26 cellular contexts compared by ENCODE assay signal in genomic region chr11:29629281-29629680, GRCh38.
DNase-seq lines count a peak whose midpoint lies in the region; ATAC-seq and TF ChIP-seq lines count a peak whose summit lies in the region.
"Had no signal": no experiment of that assay in that cellular context is flagged by ENCODE, and none has a peak within 500 bp of the region (broad histone marks: within the 10 kb centered on the region; RNA-seq: fewer than 3 reads in every experiment).

No MANE protein-coding gene starts in this region.

- H2AFZ ChIP-seq in neural cell (ENCODE audit: low read depth, low read length), result no peak overlapping the region

- H3K79me2 ChIP-seq in neural cell (replicated peaks; ENCODE audit: insufficient read depth, low read length), result no peaks in the 10 kb centered on the region

- H3K27me3 Mint-ChIP-seq in activated T-helper 17 cell treated with anti-CD3 and anti-CD28 coated beads, Interleukin-2, amount 50 U/mL, for 72 hours, result no peaks in the 10 kb centered on the region
- H3K27me3 Mint-ChIP-seq: activated naive CD4-positive, alpha-beta T cell treated with anti-CD3 and anti-CD28 coated beads, Interleukin-2, amount 10 ng/mL, durations not matched to agents 7 days and 5 days; CD4-positive, alpha-beta T cell; naive B cell had no signal

- H3K4me3 ChIP-seq in neural cell (ENCODE audit: low read length) (peak overlapping the region; percentile 2), tibial artery (no peak overlapping the region)
- H3K4me3 ChIP-seq: ascending aorta, coronary artery, lung, ovary, suprapubic skin had no signal

- no peaks in the 10 kb centered on the region for H3F3A ChIP-seq in neural cell (ENCODE audit: insufficient read depth, low read length, poor library complexity, severe bottlenecking)

- H3K9me3 Mint-ChIP-seq in activated T-helper 17 cell treated with anti-CD3 and anti-CD28 coated beads, Interleukin-2, amount 50 U/mL, for 72 hours, result peaks cover 11% of the 10 kb centered on the region
- H3K9me3 Mint-ChIP-seq: H9 had no signal

- H4K20me1 ChIP-seq in neural cell (ENCODE audit: insufficient read depth), result no peaks in the 10 kb centered on the region

- no peaks in the 10 kb centered on the region for H3K36me3 Mint-ChIP-seq in activated T-helper 17 cell treated with anti-CD3 and anti-CD28 coated beads, Interleukin-2, amount 50 U/mL, for 72 hours (ENCODE audit: low read depth)
- H3K36me3 Mint-ChIP-seq: activated naive CD4-positive, alpha-beta T cell treated with anti-CD3 and anti-CD28 coated beads, Interleukin-2, amount 10 ng/mL, durations not matched to agents 7 days and 5 days; naive B cell had no signal

- no peaks in the 10 kb centered on the region for H3K4me1 ChIP-seq in tibial artery
- H3K4me1 ChIP-seq: ascending aorta, suprapubic skin had no signal

- TF ChIP-seq RAD21 in neural cell (conservative IDR thresholded peaks at IDR 0.05), result no peak

- TF ChIP-seq CTCF in RWPE1 (conservative IDR thresholded peaks at IDR 0.05; ENCODE audit: low read depth), result no peak
- no peak for TF ChIP-seq CTCF in neural cell (IDR thresholded peaks at IDR 0.05; ENCODE audit: poor library complexity, severe bottlenecking)
- TF ChIP-seq CTCF in tibial artery (IDR thresholded peaks at IDR 0.05), result no peak

- no peak overlapping the region for H3K27ac Mint-ChIP-seq in activated T-helper 17 cell treated with anti-CD3 and anti-CD28 coated beads, Interleukin-2, amount 50 U/mL, for 72 hours
- H3K27ac Mint-ChIP-seq: activated naive CD4-positive, alpha-beta T cell treated with anti-CD3 and anti-CD28 coated beads, Interleukin-2, amount 10 ng/mL, durations not matched to agents 7 days and 5 days; CD4-positive, alpha-beta T cell; H9; naive B cell; T-helper 2 cell treated with Interferon-gamma antibody and Interleukin-4, amounts not matched to agents 5 μg/mL and 100 μg/mL, for 36 hours had no signal

- H3K27ac ChIP-seq in RWPE1 (no peak overlapping the region), epithelial cell of prostate (no peak overlapping the region), neural cell (ENCODE audit: low read length) (peak overlapping the region; percentile 68), tibial artery (no peak overlapping the region)
- H3K27ac ChIP-seq: ascending aorta, coronary artery, ovary, suprapubic skin had no signal

- no peak overlapping the region for H3K9ac ChIP-seq in neural cell (ENCODE audit: low read length)
- H3K9ac ChIP-seq: SK-N-SH had no signal

- TF ChIP-seq EP300 in neural cell (conservative IDR thresholded peaks at IDR 0.05; ENCODE audit: poor library complexity, severe bottlenecking), result no peak

- H3K36me3 ChIP-seq in neural cell (ENCODE audit: insufficient read depth, low read length) (no peaks in the 10 kb centered on the region), tibial artery (no peaks in the 10 kb centered on the region)
- H3K36me3 ChIP-seq: ascending aorta, ovary, suprapubic skin had no signal

- no peak overlapping the region for H3K4me2 ChIP-seq in neural cell (ENCODE audit: low read length)
- H3K4me2 ChIP-seq: SK-N-SH had no signal

- H3K9me2 ChIP-seq in neural cell (ENCODE audit: insufficient read depth, low read length), result no peaks in the 10 kb centered on the region
- H3K9me2 ChIP-seq: SK-N-SH had no signal

- H3K4me1 Mint-ChIP-seq in activated T-helper 17 cell treated with anti-CD3 and anti-CD28 coated beads, Interleukin-2, amount 50 U/mL, for 72 hours, result no peaks in the 10 kb centered on the region
- H3K4me1 Mint-ChIP-seq: activated naive CD4-positive, alpha-beta T cell treated with anti-CD3 and anti-CD28 coated beads, Interleukin-2, amount 10 ng/mL, durations not matched to agents 7 days and 5 days; naive B cell had no signal

- intact Hi-C loops in tibial artery (cut with DNase I; ENCODE audit: low total_unique reads), result no loop called here

- H3K9me3 ChIP-seq in neural cell (ENCODE audit: low read length) (no peaks in the 10 kb centered on the region), tibial artery (no peaks in the 10 kb centered on the region)
- H3K9me3 ChIP-seq: ascending aorta, ovary, SK-N-SH had no signal

- no peaks in the 10 kb centered on the region for H3K27me3 ChIP-seq in neural cell (ENCODE audit: insufficient read depth, low read depth, low read length)
- H3K27me3 ChIP-seq in tibial artery, result no peaks in the 10 kb centered on the region
- H3K27me3 ChIP-seq: ascending aorta, ovary, suprapubic skin had no signal

- H3K4me3 Mint-ChIP-seq in activated T-helper 17 cell treated with anti-CD3 and anti-CD28 coated beads, Interleukin-2, amount 50 U/mL, for 72 hours, result no peak overlapping the region
- H3K4me3 Mint-ChIP-seq: activated naive CD4-positive, alpha-beta T cell treated with anti-CD3 and anti-CD28 coated beads, Interleukin-2, amount 10 ng/mL, durations not matched to agents 7 days and 5 days; activated T-cell treated with anti-CD3 and anti-CD28 coated beads, Interleukin-2, amount 50 U/mL, for 4 hours; CD4-positive, alpha-beta T cell; H9; naive B cell; T-helper 2 cell treated with Interferon-gamma antibody and Interleukin-4, amounts not matched to agents 5 μg/mL and 100 μg/mL, for 36 hours had no signal

- CTCF ChIA-PET in RWPE1 (lab: Yijun Ruan, JAX), result no interaction called here

- POLR2A ChIA-PET in RWPE1 (lab: Yijun Ruan, JAX; ENCODE audit: low non-redundant PET), result no interaction called here

- no peak for ATAC-seq in GM21390 (IDR thresholded peaks at IDR 0.05; ENCODE audit: unreplicated experiment)
- no peak for ATAC-seq in activated T-helper 17 cell treated with anti-CD3 and anti-CD28 coated beads, Interleukin-2, amount 50 U/mL, for 72 hours (replicated peaks)
- ATAC-seq: activated T-cell treated with anti-CD3 and anti-CD28 coated beads, Interleukin-2, amount 50 U/mL, for 4 hours; right cardiac atrium had no signal

- DNase-seq in AG20443 (ENCODE audit: low spot score) (peak; percentile 9), RWPE1 (ENCODE audit: low spot score) (peak; percentile 6), epithelial cell of prostate (ENCODE audit: low read depth, low spot score) (peak; percentile 31), tibial artery (no peak)
- DNase-seq in activated CD4-positive, alpha-beta T cell treated with anti-CD3 and anti-CD28 coated beads for 48 hours, result no peak
- DNase-seq: activated CD8-positive, alpha-beta memory T cell treated with anti-CD3 and anti-CD28 coated beads for 24 hours; activated naive CD4-positive, alpha-beta T cell treated with anti-CD3 and anti-CD28 coated beads, Interleukin-2, amount 10 ng/mL, durations not matched to agents 7 days and 5 days; activated T-cell treated with anti-CD3 and anti-CD28 coated beads, Interleukin-2, amount 50 U/mL, for 4 hours; CD4-positive, alpha-beta T cell; DMS153; H9; naive B cell; NCI-H1417; NCI-H510A treated with DMSO at 0.1 percent for 48 hours; ovary; SK-N-SH; stimulated activated CD4-positive, alpha-beta T cell treated with anti-CD3 and anti-CD28 coated beads, Interleukin-15, amount 100 ng/mL, for 24 hours had no signal

TF ChIP-seq in neural cell, 6 proteins besides CTCF, POLR2A, EP300 and RAD21:
- TF ChIP-seq SMC3 (conservative IDR thresholded peaks at IDR 0.05; ENCODE audit: poor library complexity), result no peak
- no peak for TF ChIP-seq TAF1 (IDR thresholded peaks at IDR 0.05; ENCODE audit: low read depth)
- TF ChIP-seq MXI1 (conservative IDR thresholded peaks at IDR 0.05; ENCODE audit: poor library complexity, severe bottlenecking), result no peak
- no peak for TF ChIP-seq REST (IDR thresholded peaks at IDR 0.05; ENCODE audit: borderline replicate concordance)

Comparison
In these comparisons a context has a peak if more than half of its experiments do, and no peak if none do; other contexts are left out.
1. DNase-seq: peak in AG20443 (single experiment), RWPE1 (single experiment) and epithelial cell of prostate (single experiment); none in activated CD4-positive, alpha-beta T cell treated with anti-CD3 and anti-CD28 coated beads for 48 hours (single experiment) and tibial artery (0 of 2).